Comparison of ENCODE assay signal across 10 cellular contexts in the genomic region with DNA sequence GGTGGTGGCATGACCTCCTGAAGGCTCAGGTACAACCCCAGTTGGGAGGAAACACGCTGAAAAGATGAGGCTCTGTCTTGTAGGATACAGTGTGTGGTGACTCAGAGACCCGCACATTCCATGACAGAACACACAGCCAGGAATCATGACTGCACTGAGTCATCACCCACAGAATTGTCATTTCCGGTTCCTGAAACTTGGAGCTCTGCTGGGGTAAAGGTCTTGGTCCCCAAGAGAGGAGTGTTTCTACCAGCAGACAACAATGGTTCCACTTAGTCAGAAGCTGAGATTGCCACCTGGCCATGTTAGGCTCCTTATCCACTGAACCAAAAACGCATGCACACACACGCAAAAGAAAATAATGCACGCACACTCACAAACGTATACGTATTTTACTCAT. TPM values are rescaled to one million over a fixed set of nuclear protein-coding genes. Genes with fewer than 3 reads are reported as not detected.
DNase-seq lines count a peak whose midpoint lies in the region; ATAC-seq and TF ChIP-seq lines count a peak whose summit lies in the region.
"Had no signal": no experiment of that assay in that cellular context is flagged by ENCODE, and none has a peak within 500 bp of the region (broad histone marks: within the 10 kb centered on the region; RNA-seq: fewer than 3 reads in every experiment).

No MANE protein-coding gene starts in this region.

- no peak overlapping the region for H3K27ac ChIP-seq in WERI-Rb-1

- no peaks in the 10 kb centered on the region for H3K36me3 Mint-ChIP-seq in activated CD4-positive, alpha-beta T cell treated with anti-CD3 and anti-CD28 coated beads for 36 hours (ENCODE audit: low read depth)
- H3K36me3 Mint-ChIP-seq in stimulated activated effector memory CD8-positive, alpha-beta T cell treated with anti-CD3 and anti-CD28 coated beads, Interleukin-12 subunit alpha, Interleukin-12 subunit beta, amount 100 ng/mL, for 72 hours = no peaks in the 10 kb centered on the region

- no peaks in the 10 kb centered on the region for H3K36me3 ChIP-seq in WERI-Rb-1

- intact Hi-C loops in activated CD4-positive, alpha-beta T cell treated with anti-CD3 and anti-CD28 coated beads for 36 hours (cut with DNase I, micrococcal nuclease) = no loop called here
- intact Hi-C loops in head of caudate nucleus (cut with DNase I) = no loop called here

- H3K27me3 Mint-ChIP-seq in activated CD4-positive, alpha-beta T cell treated with anti-CD3 and anti-CD28 coated beads for 36 hours = peaks cover 2% of the 10 kb centered on the region

- no peak overlapping the region for H3K4me3 ChIP-seq in WERI-Rb-1 (ENCODE audit: low read depth, low read length)

- H3K9me3 Mint-ChIP-seq in activated CD4-positive, alpha-beta T cell treated with anti-CD3 and anti-CD28 coated beads for 36 hours (ENCODE audit: low read depth) = peaks cover 5% of the 10 kb centered on the region
- no peaks in the 10 kb centered on the region for H3K9me3 Mint-ChIP-seq in stimulated activated effector memory CD8-positive, alpha-beta T cell treated with anti-CD3 and anti-CD28 coated beads, Interleukin-12 subunit alpha, Interleukin-12 subunit beta, amount 100 ng/mL, for 72 hours

- no peak overlapping the region for H3K27ac Mint-ChIP-seq in activated CD4-positive, alpha-beta T cell treated with anti-CD3 and anti-CD28 coated beads for 36 hours
- no peak overlapping the region for H3K27ac Mint-ChIP-seq in stimulated activated effector memory CD8-positive, alpha-beta T cell treated with anti-CD3 and anti-CD28 coated beads, Interleukin-12 subunit alpha, Interleukin-12 subunit beta, amount 100 ng/mL, for 72 hours

- H3K27me3 ChIP-seq in WERI-Rb-1 (ENCODE audit: insufficient read depth, low read depth, severe bottlenecking) = no peaks in the 10 kb centered on the region

- POLR2A ChIA-PET in activated CD4-positive, alpha-beta T cell treated with anti-CD3 and anti-CD28 coated beads for 36 hours (lab: Charles Lee) = interaction anchor here (0.7 kb wide), 1 partner anchor 11 kb away, joined by 3 read pairs; no protein-coding TSS in a partner anchor

- H3K4me1 Mint-ChIP-seq in activated CD4-positive, alpha-beta T cell treated with anti-CD3 and anti-CD28 coated beads for 36 hours = no peaks in the 10 kb centered on the region
- no peaks in the 10 kb centered on the region for H3K4me1 Mint-ChIP-seq in stimulated activated effector memory CD8-positive, alpha-beta T cell treated with anti-CD3 and anti-CD28 coated beads, Interleukin-12 subunit alpha, Interleukin-12 subunit beta, amount 100 ng/mL, for 72 hours

- CTCF ChIA-PET in activated CD4-positive, alpha-beta T cell treated with anti-CD3 and anti-CD28 coated beads for 36 hours (lab: Charles Lee) = interaction anchor here (0.9 kb wide), 1 partner anchor 405 kb away, joined by 4 read pairs; no protein-coding TSS in a partner anchor

- ATAC-seq in activated CD4-positive, alpha-beta T cell treated with anti-CD3 and anti-CD28 coated beads for 36 hours = peak; percentile 60
- ATAC-seq in stimulated activated effector memory CD8-positive, alpha-beta T cell treated with anti-CD3 and anti-CD28 coated beads, Interleukin-12 subunit alpha, Interleukin-12 subunit beta, amount 100 ng/mL, for 72 hours = peak; percentile 57
- no peak for ATAC-seq in GM19328 (IDR thresholded peaks at IDR 0.05; ENCODE audit: unreplicated experiment)

- peaks cover 6% of the 10 kb centered on the region for H3K9me3 ChIP-seq in WERI-Rb-1 (ENCODE audit: severe bottlenecking)

- no peak overlapping the region for H3K4me3 Mint-ChIP-seq in activated CD4-positive, alpha-beta T cell treated with anti-CD3 and anti-CD28 coated beads for 36 hours
- H3K4me3 Mint-ChIP-seq in stimulated activated effector memory CD8-positive, alpha-beta T cell treated with anti-CD3 and anti-CD28 coated beads, Interleukin-12 subunit alpha, Interleukin-12 subunit beta, amount 100 ng/mL, for 72 hours = no peak overlapping the region

- peak; percentile 14 for DNase-seq in activated CD4-positive, alpha-beta T cell treated with anti-CD3 and anti-CD28 coated beads for 36 hours
- DNase-seq in activated CD4-positive, alpha-beta T cell treated with anti-CD3 and anti-CD28 coated beads, Interleukin-2, amount 50 U/mL, for 1 hour = no peak
- peak; percentile 64 to 65 for DNase-seq in SW 1271 (lab: John Stamatoyannopoulos, UW)
- peak; percentile 86 for DNase-seq in foreskin melanocyte
- no peak for DNase-seq in stimulated activated effector memory CD8-positive, alpha-beta T cell treated with anti-CD3 and anti-CD28 coated beads, Interleukin-12 subunit alpha, Interleukin-12 subunit beta, amount 100 ng/mL, for 72 hours (ENCODE audit: low spot score in 2 of 2)
- DNase-seq in WERI-Rb-1 = no peak
- no peak for DNase-seq in head of caudate nucleus
- DNase-seq: activated CD4-positive, CD25-positive, alpha-beta regulatory T cell; AML-193 had no signal

- TF ChIP-seq CTCF in WERI-Rb-1 (IDR thresholded peaks at IDR 0.05; ENCODE audit: low read depth, low read length) = no peak

RNA-seq across cellular contexts. Expression of a gene that starts 31.5 kb away (rescaled TPM):
- total RNA-seq in activated CD4-positive, alpha-beta T cell treated with anti-CD3 and anti-CD28 coated beads for 36 hours = 100 to 1,000 TPM in 1 of 2 experiments, 10 to 100 TPM in 1; 79.5 to 101 TPM

RNA-seq across cellular contexts. Expression of a gene that starts 40.0 kb away (rescaled TPM):
- total RNA-seq in activated CD4-positive, alpha-beta T cell treated with anti-CD3 and anti-CD28 coated beads for 36 hours = not detected

RNA-seq across cellular contexts. Expression of a gene that starts 40.2 kb away (rescaled TPM):
- under 1 TPM; 0.54 to 0.69 TPM for total RNA-seq in activated CD4-positive, alpha-beta T cell treated with anti-CD3 and anti-CD28 coated beads for 36 hours

Comparison
In these comparisons a context has a peak if more than half of its experiments do, and no peak if none do; other contexts are left out.
1. DNase-seq: peak in activated CD4-positive, alpha-beta T cell treated with anti-CD3 and anti-CD28 coated beads for 36 hours (single experiment), SW 1271 (2 of 2) and foreskin melanocyte (single experiment); none in activated CD4-positive, alpha-beta T cell treated with anti-CD3 and anti-CD28 coated beads, Interleukin-2, amount 50 U/mL, for 1 hour (single experiment), stimulated activated effector memory CD8-positive, alpha-beta T cell treated with anti-CD3 and anti-CD28 coated beads, Interleukin-12 subunit alpha, Interleukin-12 subunit beta, amount 100 ng/mL, for 72 hours (0 of 2), WERI-Rb-1 (single experiment) and head of caudate nucleus (0 of 42).